ENCODE assay signal across 13 cellular contexts in the genomic region with DNA sequence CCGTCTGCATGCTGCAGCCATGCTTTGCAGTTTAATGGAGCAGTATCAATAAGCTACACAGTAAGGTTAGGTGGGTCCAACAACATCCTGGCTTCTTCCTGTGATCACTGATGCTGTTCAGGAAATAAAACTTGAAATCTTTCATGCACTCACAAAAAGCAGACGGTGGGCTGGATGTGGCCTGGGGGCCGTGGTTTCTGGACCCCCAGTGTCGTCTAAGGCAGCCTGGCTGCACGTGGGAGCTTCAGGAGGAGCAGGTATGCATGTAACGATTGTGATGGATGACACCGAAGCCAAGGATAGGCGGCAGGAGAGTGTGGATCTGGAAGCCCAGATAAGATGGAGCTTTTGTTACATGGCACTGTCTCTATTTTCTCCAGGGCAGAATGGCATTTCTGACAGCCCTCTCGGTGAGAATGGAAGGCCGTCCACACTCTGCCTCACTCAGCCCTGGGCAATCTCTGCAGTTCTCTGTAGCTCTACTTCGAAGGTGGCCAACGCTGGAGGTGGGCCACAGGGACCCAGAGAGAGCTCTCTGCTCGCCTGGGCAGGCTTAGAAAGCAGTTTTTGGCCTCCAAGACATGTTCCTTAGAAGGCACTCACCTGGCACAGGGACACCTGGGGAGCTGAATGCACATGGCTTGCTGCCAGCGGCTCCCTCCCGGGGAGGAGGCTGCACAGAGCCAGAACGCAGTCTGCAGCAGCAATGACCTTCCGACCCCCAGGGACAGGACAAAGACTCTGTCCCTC.
"Had no signal": no experiment of that assay in that cellular context is flagged by ENCODE, and none has a peak within 500 bp of the region (broad histone marks: within the 10 kb centered on the region; RNA-seq: fewer than 3 reads in every experiment).

No MANE protein-coding gene starts in this region.

- H3K4me3 ChIP-seq: gastroesophageal sphincter, lung, transverse colon had no signal

- H3K36me3 Mint-ChIP-seq: activated CD4-positive, alpha-beta memory T cell treated with anti-CD3 and anti-CD28 coated beads for 36 hours; naive B cell; stimulated activated memory B cell treated with anti-CD40 and anti-IgM and Interleukin-4, amounts not matched to agents 10 μg/mL and 1 μg/mL and 100 μg/mL, for 72 hours; T-cell had no signal

- H3K27me3 Mint-ChIP-seq: activated CD4-positive, alpha-beta memory T cell treated with anti-CD3 and anti-CD28 coated beads for 36 hours; stimulated activated memory B cell treated with anti-CD40 and anti-IgM and Interleukin-4, amounts not matched to agents 10 μg/mL and 1 μg/mL and 100 μg/mL, for 72 hours had no signal

- H3K9me3 Mint-ChIP-seq: activated CD4-positive, alpha-beta memory T cell treated with anti-CD3 and anti-CD28 coated beads for 36 hours; activated T-cell treated with anti-CD3 and anti-CD28 coated beads, Interleukin-2, amount 50 U/mL, for 4 hours; naive B cell; stimulated activated memory B cell treated with anti-CD40 and anti-IgM and Interleukin-4, amounts not matched to agents 10 μg/mL and 1 μg/mL and 100 μg/mL, for 72 hours; T-cell had no signal

- H3K27ac ChIP-seq: epithelial cell of prostate, gastroesophageal sphincter, transverse colon had no signal

- H3K27ac Mint-ChIP-seq: activated CD4-positive, alpha-beta memory T cell treated with anti-CD3 and anti-CD28 coated beads for 36 hours; T-cell had no signal

- H3K9me3 ChIP-seq: gastroesophageal sphincter, transverse colon had no signal

- H3K4me1 Mint-ChIP-seq: T-cell had no signal

- H3K4me3 Mint-ChIP-seq: activated CD4-positive, alpha-beta memory T cell treated with anti-CD3 and anti-CD28 coated beads for 36 hours; activated T-cell treated with anti-CD3 and anti-CD28 coated beads, Interleukin-2, amount 50 U/mL, for 4 hours; naive B cell; stimulated activated memory B cell treated with anti-CD40 and anti-IgM and Interleukin-4, amounts not matched to agents 10 μg/mL and 1 μg/mL and 100 μg/mL, for 72 hours; T-cell had no signal

- H3K4me1 ChIP-seq: gastroesophageal sphincter, transverse colon had no signal

- H3K27me3 ChIP-seq: transverse colon had no signal

- DNase-seq: activated CD4-positive, alpha-beta memory T cell treated with anti-CD3 and anti-CD28 coated beads for 36 hours; activated gamma-delta T cell treated with Interleukin-2 at 50 U/mL for 16 hours; activated T-cell treated with anti-CD3 and anti-CD28 coated beads, Interleukin-2, amount 50 U/mL, for 4 hours; effector memory CD4-positive, alpha-beta T cell; naive B cell; stimulated activated CD4-positive, alpha-beta T cell treated with anti-CD3 and anti-CD28 coated beads, Interleukin-1b, Interleukin-23, amount 100 ng/mL, for 48 hours; T-cell; T1000; transverse colon had no signal

- ATAC-seq: activated T-cell treated with anti-CD3 and anti-CD28 coated beads, Interleukin-2, amount 50 U/mL, for 4 hours; gastroesophageal sphincter; stimulated activated memory B cell treated with anti-CD40 and anti-IgM and Interleukin-4, amounts not matched to agents 10 μg/mL and 1 μg/mL and 100 μg/mL, for 72 hours; T-cell had no signal

- H3K36me3 ChIP-seq: gastroesophageal sphincter, transverse colon had no signal
